Comparison of ENCODE assay signal across 17 cellular contexts in the genomic region with DNA sequence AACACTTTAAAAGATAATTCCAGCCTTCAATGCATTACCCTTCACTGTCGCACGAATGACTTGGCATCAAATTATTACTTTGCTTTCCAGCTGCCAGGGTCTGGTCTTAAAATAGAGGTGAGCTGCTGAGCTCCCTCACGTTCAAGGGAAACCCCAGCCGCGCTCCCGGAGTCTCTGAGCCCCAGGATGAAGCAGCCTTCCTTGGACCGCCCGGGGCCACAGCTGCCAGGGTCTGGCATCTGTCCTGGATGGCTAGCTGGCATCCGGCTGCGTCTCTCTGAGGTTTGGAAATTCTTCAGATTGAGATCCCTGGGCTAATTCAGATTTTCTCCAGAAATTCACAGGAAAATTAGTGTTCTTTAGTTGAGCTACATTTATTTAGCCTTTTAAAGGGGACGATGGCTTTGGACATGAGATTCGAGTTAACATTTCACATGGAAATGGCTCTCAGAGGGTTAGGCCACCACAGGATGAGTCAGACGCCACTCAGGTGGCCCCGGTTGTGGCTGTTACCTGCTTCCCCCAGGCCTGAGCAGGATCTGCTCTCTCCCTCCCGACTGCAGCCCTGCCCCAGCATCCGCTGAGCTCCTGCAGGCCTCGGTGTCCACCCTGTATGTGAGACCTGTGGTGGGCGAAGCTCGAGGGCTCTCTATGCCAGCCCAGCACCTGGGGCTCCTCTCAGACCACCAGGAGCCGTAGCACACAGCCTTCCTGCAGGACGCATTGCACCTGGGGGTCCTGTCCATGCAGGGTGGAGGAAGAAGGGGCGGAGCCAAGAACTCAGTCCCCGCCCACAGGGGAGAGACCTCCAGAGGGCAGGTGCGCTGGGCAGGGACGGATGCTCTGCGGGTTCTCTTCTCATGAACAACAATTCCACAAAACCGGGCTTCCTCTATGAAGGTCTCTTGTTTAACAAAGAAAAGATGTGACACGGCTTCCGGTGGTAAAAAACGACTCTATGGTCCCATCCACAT.
"Had no signal": no experiment of that assay in that cellular context is flagged by ENCODE, and none has a peak within 500 bp of the region (broad histone marks: within the 10 kb centered on the region; RNA-seq: fewer than 3 reads in every experiment).

No MANE protein-coding gene starts in this region.

- H3K4me3 ChIP-seq: cardiac muscle cell, colonic mucosa, esophagus muscularis mucosa, pancreas, SK-N-MC, skin epidermis had no signal

- DNase-seq: activated CD4-positive, CD25-positive, alpha-beta regulatory T cell treated with anti-CD3 and anti-CD28 coated beads, Interleukin-2, amount 50 U/mL, for 72 hours; activated naive CD4-positive, alpha-beta T cell treated with Interleukin-2 at 50 U/mL for 16 hours; activated T-cell treated with anti-CD3 and anti-CD28 coated beads for 4 hours; colonic mucosa; naive B cell; pancreas; retina; stimulated activated CD4-positive, alpha-beta T cell treated with anti-CD3 and anti-CD28 coated beads, Interleukin-15, amount 100 ng/mL, for 24 hours; stimulated activated CD4-positive, alpha-beta T cell treated with anti-CD3 and anti-CD28 coated beads, Interleukin-4, amount 100 ng/mL, for 24 hours; stimulated activated naive CD4-positive, alpha-beta T cell; T-cell; T1000; trophoblast cell had no signal

- H3K4me1 ChIP-seq: colonic mucosa, pancreas had no signal

- H3K27ac ChIP-seq: cardiac muscle cell, colonic mucosa, esophagus muscularis mucosa, pancreas, SK-N-MC, skin epidermis had no signal

- H3K27me3 ChIP-seq: cardiac muscle cell, colonic mucosa, esophagus muscularis mucosa, pancreas had no signal

- H3K9me3 ChIP-seq: colonic mucosa, esophagus muscularis mucosa, pancreas had no signal

- H3K36me3 ChIP-seq: cardiac muscle cell had no signal
